ENCODE assay signal across 13 cellular contexts in genomic region chr5:36374275-36374862, GRCh38.
DNase-seq lines count a peak whose midpoint lies in the region; ATAC-seq and TF ChIP-seq lines count a peak whose summit lies in the region.
"Had no signal": no experiment of that assay in that cellular context is flagged by ENCODE, and none has a peak within 500 bp of the region (broad histone marks: within the 10 kb centered on the region; RNA-seq: fewer than 3 reads in every experiment).

No MANE protein-coding gene starts in this region.

- no peak overlapping the region for H3K23ac ChIP-seq in IMR-90 (ENCODE audit: low read depth, low read length)

- H3K4me3 Mint-ChIP-seq in dendritic cell treated with granulocyte-macrophage colony-stimulating factor and Interleukin-4, amounts not matched to agents 40 ng/mL and 50 ng/mL, for 4 days = no peak overlapping the region
- no peak overlapping the region for H3K4me3 Mint-ChIP-seq in effector memory CD8-positive, alpha-beta T cell

- H3K9me3 Mint-ChIP-seq in dendritic cell treated with granulocyte-macrophage colony-stimulating factor and Interleukin-4, amounts not matched to agents 40 ng/mL and 50 ng/mL, for 4 days = peaks cover 7% of the 10 kb centered on the region
- H3K9me3 Mint-ChIP-seq in effector memory CD8-positive, alpha-beta T cell = peaks cover 0 to 6% of the 10 kb centered on the region in 2 donors

- H3K9me3 ChIP-seq in AG04450 (ENCODE audit: control insufficient read depth, insufficient read depth, low read length) (no peaks in the 10 kb centered on the region), IMR-90 (ENCODE audit: control insufficient read depth, insufficient read depth, low read length) (no peaks in the 10 kb centered on the region)

- POLR2A ChIA-PET in AG04450 (lab: Yijun Ruan, JAX) (no interaction called here), IMR-90 (lab: Charles Lee; ENCODE audit: unreplicated experiment) (no interaction called here)

- H2BK5ac ChIP-seq in IMR-90 (ENCODE audit: low read depth, low read length, poor library complexity, severe bottlenecking) = no peak overlapping the region

- DNase-seq in AG04450 (ENCODE audit: low read depth, low spot score) (peak; percentile 24), IMR-90 (peak; percentile 48), midbrain (lab: John Stamatoyannopoulos, UW) (peak; percentile 12), GM13976 (ENCODE audit: low spot score) (no peak)
- no peak for DNase-seq in effector memory CD8-positive, alpha-beta T cell
- no peak for DNase-seq in central memory CD4-positive, alpha-beta T cell
- DNase-seq: activated CD4-positive, alpha-beta T cell treated with anti-CD3 and anti-CD28 coated beads for 1 hour; cerebellar nuclear complex; Right ventricle myocardium superior; small intestine had no signal

- no peak overlapping the region for H3K18ac ChIP-seq in IMR-90 (ENCODE audit: low read depth, low read length)

- no peaks in the 10 kb centered on the region for H3K9me1 ChIP-seq in IMR-90 (ENCODE audit: insufficient read depth, low read length)

- H3K4me3 ChIP-seq in AG04450 (ENCODE audit: low read depth, low read length) = no peak overlapping the region
- no peak overlapping the region for H3K4me3 ChIP-seq in IMR-90 (ENCODE audit: insufficient read depth, low read depth, low read length)
- H3K4me3 ChIP-seq: BLaER1 had no signal

- no peaks in the 10 kb centered on the region for H3K79me1 ChIP-seq in IMR-90 (ENCODE audit: low read depth in 1 of 2, low read length in 2 of 2)

- H4K5ac ChIP-seq in IMR-90 (ENCODE audit: low read depth, low read length) = no peak overlapping the region

- H2AK9ac ChIP-seq in IMR-90 (replicated peaks; ENCODE audit: low read depth, low read length, poor library complexity) = no peak overlapping the region

- no peaks in the 10 kb centered on the region for H3K36me3 Mint-ChIP-seq in dendritic cell treated with granulocyte-macrophage colony-stimulating factor and Interleukin-4, amounts not matched to agents 40 ng/mL and 50 ng/mL, for 4 days (ENCODE audit: low read depth)
- no peaks in the 10 kb centered on the region for H3K36me3 Mint-ChIP-seq in effector memory CD8-positive, alpha-beta T cell (ENCODE audit: insufficient read depth)

- H3K4me1 Mint-ChIP-seq in dendritic cell treated with granulocyte-macrophage colony-stimulating factor and Interleukin-4, amounts not matched to agents 40 ng/mL and 50 ng/mL, for 4 days (ENCODE audit: low read depth) = peaks cover 34% of the 10 kb centered on the region
- no peaks in the 10 kb centered on the region for H3K4me1 Mint-ChIP-seq in effector memory CD8-positive, alpha-beta T cell (ENCODE audit: low read depth in 2 of 2)

- H2AFZ ChIP-seq in IMR-90 (replicated peaks; ENCODE audit: low read length, poor library complexity) = no peak overlapping the region

- H4K8ac ChIP-seq in IMR-90 (ENCODE audit: low read depth in 2 of 2, low read length in 2 of 2) = no peak overlapping the region

- WGBS in IMR-90 (ENCODE audit: extremely low coverage in 2 of 2, insufficient read length in 1 of 2), 2 experiments = 40% methylated on average over 1 of the region's 3 CpGs; no CpG with 5 or more reads in 1 of the 2 experiments

- no peak overlapping the region for H3K56ac ChIP-seq in IMR-90 (ENCODE audit: extremely low read depth, insufficient read depth, low read length)

- no peak overlapping the region for H2BK15ac ChIP-seq in IMR-90 (ENCODE audit: low read depth, low read length)

- no peak overlapping the region for H3K14ac ChIP-seq in IMR-90 (replicated peaks; ENCODE audit: low read depth, low read length)

- H2BK120ac ChIP-seq in IMR-90 (ENCODE audit: low read depth, low read length) = no peak overlapping the region

- no peaks in the 10 kb centered on the region for H4K20me1 ChIP-seq in IMR-90 (ENCODE audit: insufficient read depth, low read length)
- H4K20me1 ChIP-seq: BLaER1 had no signal

- CTCF ChIA-PET in AG04450 (lab: Charles Lee) (no interaction called here), IMR-90 (lab: Yijun Ruan, JAX) (no interaction called here)

- H3K27ac ChIP-seq in AG04450 (ENCODE audit: low read depth, low read length) (no peak overlapping the region), IMR-90 (ENCODE audit: insufficient read depth, low read length) (no peak overlapping the region)
- H3K27ac ChIP-seq: BLaER1 had no signal

- dilution Hi-C loops in IMR-90 (cut with HindIII; ENCODE audit: low sequenced_read_pairs, unreplicated experiment) = no loop called here

- TF ChIP-seq CTCF in AG04450 (IDR thresholded peaks at IDR 0.05; ENCODE audit: low read depth, low read length) (no peak), IMR-90 (conservative IDR thresholded peaks at IDR 0.05; ENCODE audit: low read depth, low read length) (no peak), GM13976 (IDR thresholded peaks at IDR 0.05; ENCODE audit: borderline replicate concordance, control extremely low read depth, extremely low read depth, insufficient read depth, missing control alignments) (no peak)

- no peak for TF ChIP-seq POLR2A in IMR-90 (IDR thresholded peaks at IDR 0.05; ENCODE audit: low read depth, low read length)

- H3K27me3 ChIP-seq in AG04450 (ENCODE audit: control insufficient read depth, insufficient read depth, low read length) (no peaks in the 10 kb centered on the region), IMR-90 (ENCODE audit: control insufficient read depth, insufficient read depth, low read length) (peaks cover 4% of the 10 kb centered on the region)
- H3K27me3 ChIP-seq: BLaER1 had no signal

- ATAC-seq in IMR-90 (ENCODE audit: low read depth) = peak; percentile 62
- no peak for ATAC-seq in effector memory CD8-positive, alpha-beta T cell (replicated peaks)
- ATAC-seq in HG02840 (IDR thresholded peaks at IDR 0.05; ENCODE audit: low FRiP score, unreplicated experiment) = no peak

- no peaks in the 10 kb centered on the region for H3K27me3 Mint-ChIP-seq in dendritic cell treated with granulocyte-macrophage colony-stimulating factor and Interleukin-4, amounts not matched to agents 40 ng/mL and 50 ng/mL, for 4 days
- H3K27me3 Mint-ChIP-seq in effector memory CD8-positive, alpha-beta T cell = peaks cover 14 to 33% of the 10 kb centered on the region in 2 donors

- BruUV-seq in IMR-90 (replicated peaks; lab: Mats Ljungman, UMichigan) = no TSS peak

- no peak overlapping the region for H3K9ac ChIP-seq in IMR-90 (ENCODE audit: low read depth, low read length)
- H3K9ac ChIP-seq: BLaER1 had no signal

- no peak for TF ChIP-seq RAD21 in IMR-90 (IDR thresholded peaks at IDR 0.05; ENCODE audit: low read length)

- no peak overlapping the region for H3K4ac ChIP-seq in IMR-90 (ENCODE audit: low read depth, low read length)

- no peak overlapping the region for H3K4me2 ChIP-seq in IMR-90 (ENCODE audit: low read depth, low read length)

- in situ Hi-C loops in IMR-90 (cut with MboI; ENCODE audit: low sequenced_read_pairs) = no loop called here
- in situ Hi-C loops in GM13976 (cut with MboI; ENCODE audit: low sequenced_read_pairs, unreplicated experiment) = no loop called here

- H2BK20ac ChIP-seq in IMR-90 (ENCODE audit: low read depth, low read length) = no peak overlapping the region

- intact Hi-C loops in IMR-90 (cut with micrococcal nuclease) = no loop called here
- intact Hi-C loops in dendritic cell treated with granulocyte-macrophage colony-stimulating factor and Interleukin-4, amounts not matched to agents 40 ng/mL and 50 ng/mL, for 4 days (cut with micrococcal nuclease) = no loop called here

- H4K91ac ChIP-seq in IMR-90 (ENCODE audit: insufficient read depth, low read depth, low read length) = no peak overlapping the region

- no peaks in the 10 kb centered on the region for H3K36me3 ChIP-seq in IMR-90 (ENCODE audit: control insufficient read depth, insufficient read depth, low read length)
- H3K36me3 ChIP-seq: BLaER1 had no signal

- H3K4me1 ChIP-seq in IMR-90 (ENCODE audit: control insufficient read depth, insufficient read depth, low read length) = no peaks in the 10 kb centered on the region

- H2AK5ac ChIP-seq in IMR-90 (ENCODE audit: low read depth, low read length) = no peak overlapping the region

- H3K27ac Mint-ChIP-seq in dendritic cell treated with granulocyte-macrophage colony-stimulating factor and Interleukin-4, amounts not matched to agents 40 ng/mL and 50 ng/mL, for 4 days = peak overlapping the region; percentile 78
- no peak overlapping the region for H3K27ac Mint-ChIP-seq in effector memory CD8-positive, alpha-beta T cell

TF ChIP-seq in IMR-90, 13 proteins besides CTCF, POLR2A, EP300 and RAD21:
- TF ChIP-seq RFX5 (IDR thresholded peaks at IDR 0.05; ENCODE audit: low read depth, low read length) (no peak), CEBPB (IDR thresholded peaks at IDR 0.05; ENCODE audit: low read depth, low read length) (no peak), ELK1 (IDR thresholded peaks at IDR 0.05; ENCODE audit: borderline replicate concordance, low read depth, low read length) (no peak), CHD1 (IDR thresholded peaks at IDR 0.05; ENCODE audit: low read depth, low read length) (no peak), NFE2L2 (IDR thresholded peaks at IDR 0.05; ENCODE audit: low read depth, low read length) (no peak), USF2 (IDR thresholded peaks at IDR 0.05; ENCODE audit: low read depth, low read length) (no peak)

Comparison
In these comparisons a context has a peak if more than half of its experiments do, and no peak if none do; other contexts are left out.
1. DNase-seq: peak in AG04450 (single experiment), IMR-90 (single experiment) and midbrain (single experiment); none in effector memory CD8-positive, alpha-beta T cell (0 of 3), central memory CD4-positive, alpha-beta T cell (single experiment) and GM13976 (single experiment).